In genomic region chr19:29769997-29770396, GRCh38 we compare ENCODE assay signal across 6 cellular contexts.
"Had no signal": no experiment of that assay in that cellular context is flagged by ENCODE, and none has a peak within 500 bp of the region (broad histone marks: within the 10 kb centered on the region; RNA-seq: fewer than 3 reads in every experiment).

No MANE protein-coding gene starts in this region.

- DNase-seq: GM23248, GOT3, H7, IMR-90 had no signal

- ATAC-seq: HCT116, K562 had no signal
